Comparison of ENCODE assay signal across 32 cellular contexts in genomic region chr6:63567966-63568365, GRCh38.
"Had no signal": no experiment of that assay in that cellular context is flagged by ENCODE, and none has a peak within 500 bp of the region (broad histone marks: within the 10 kb centered on the region; RNA-seq: fewer than 3 reads in every experiment).

No MANE protein-coding gene starts in this region.

- FAIRE-seq: astrocyte, endometrium, frontal cortex, pancreas, TTC549 had no signal

- H3K36me3 Mint-ChIP-seq: activated naive CD8-positive, alpha-beta T cell treated with anti-CD3 and anti-CD28 coated beads, Interleukin-2, amount 10 ng/mL, durations not matched to agents 7 days and 5 days had no signal

- H3K4me1 ChIP-seq: right atrium auricular region, testis, vagina had no signal

- H3K4me3 ChIP-seq: lower lobe of right lung, pancreas, psoas muscle, right atrium auricular region, testis, vagina had no signal

- H3K9me3 Mint-ChIP-seq: activated naive CD4-positive, alpha-beta T cell treated with anti-CD3 and anti-CD28 coated beads, Interleukin-2, amount 10 ng/mL, durations not matched to agents 7 days and 5 days; activated naive CD8-positive, alpha-beta T cell treated with anti-CD3 and anti-CD28 coated beads, Interleukin-2, amount 10 ng/mL, durations not matched to agents 7 days and 5 days; activated T-helper 1 cell treated with anti-CD3 and anti-CD28 coated beads, Interleukin-12 subunit alpha, Interleukin-12 subunit beta, Interleukin-2, Interleukin-4 antibody, amounts not matched to agents 30 ng/mL and 10 ng/mL and 1 ng/mL, durations not matched to agents 14 hours and 24 hours and 36 hours; naive thymus-derived CD8-positive, alpha-beta T cell; neural crest cell; T-helper 1 cell treated with Interleukin-12 subunit alpha and Interleukin-12 subunit beta and Interleukin-4 antibody, amounts not matched to agents 30 μg/mL and 1 μg/mL, for 36 hours had no signal

- H3K4me3 Mint-ChIP-seq: activated naive CD4-positive, alpha-beta T cell treated with anti-CD3 and anti-CD28 coated beads, Interleukin-2, amount 10 ng/mL, durations not matched to agents 7 days and 5 days; activated naive CD8-positive, alpha-beta T cell treated with anti-CD3 and anti-CD28 coated beads, Interleukin-2, amount 10 ng/mL, durations not matched to agents 7 days and 5 days; activated T-helper 1 cell treated with anti-CD3 and anti-CD28 coated beads, Interleukin-12 subunit alpha, Interleukin-12 subunit beta, Interleukin-2, Interleukin-4 antibody, amounts not matched to agents 30 ng/mL and 10 ng/mL and 1 ng/mL, durations not matched to agents 14 hours and 24 hours and 36 hours; naive thymus-derived CD8-positive, alpha-beta T cell; neural crest cell; T-helper 1 cell treated with Interleukin-12 subunit alpha and Interleukin-12 subunit beta and Interleukin-4 antibody, amounts not matched to agents 30 μg/mL and 1 μg/mL, for 36 hours had no signal

- DNase-seq: activated CD4-positive, alpha-beta T cell treated with anti-CD3 and anti-CD28 coated beads for 4 hours; activated CD4-positive, alpha-beta T cell treated with anti-CD3 and anti-CD28 coated beads, Interleukin-2, amount 50 U/mL, for 48 hours; activated CD8-positive, alpha-beta memory T cell treated with anti-CD3 and anti-CD28 coated beads for 24 hours; activated effector memory CD4-positive, alpha-beta T cell treated with anti-CD3 and anti-CD28 coated beads, Interleukin-2, amount 50 U/mL, for 16 hours; activated naive CD4-positive, alpha-beta T cell treated with anti-CD3 and anti-CD28 coated beads, Interleukin-2, amount 10 ng/mL, durations not matched to agents 7 days and 5 days; activated naive CD8-positive, alpha-beta T cell treated with anti-CD3 and anti-CD28 coated beads, Interleukin-2, amount 10 ng/mL, durations not matched to agents 7 days and 5 days; activated T-cell treated with anti-CD3 and anti-CD28 coated beads, Interleukin-2, amount 50 U/mL, for 1 hour; amniotic stem cell; caudate nucleus; islet precursor cell; left colon; lower lobe of right lung; mesenchymal stem cell; naive thymus-derived CD8-positive, alpha-beta T cell; nucleus accumbens; pancreas; psoas muscle; stimulated activated CD4-positive, alpha-beta T cell treated with anti-CD3 and anti-CD28 coated beads, Interleukin-2, amount 100 ng/mL, for 48 hours; stimulated activated naive CD4-positive, alpha-beta T cell treated with Interleukin-2 at 50 U/mL for 16 hours; T-helper 9 cell; testis; trophoblast cell had no signal

- H3K27me3 ChIP-seq: pancreas, right atrium auricular region, testis, vagina had no signal

- H3K9me3 ChIP-seq: lower lobe of right lung, pancreas, psoas muscle, right atrium auricular region, testis, vagina had no signal

- H3K27me3 Mint-ChIP-seq: activated naive CD8-positive, alpha-beta T cell treated with anti-CD3 and anti-CD28 coated beads, Interleukin-2, amount 10 ng/mL, durations not matched to agents 7 days and 5 days had no signal

- H3K27ac Mint-ChIP-seq: activated naive CD4-positive, alpha-beta T cell treated with anti-CD3 and anti-CD28 coated beads, Interleukin-2, amount 10 ng/mL, durations not matched to agents 7 days and 5 days; activated naive CD8-positive, alpha-beta T cell treated with anti-CD3 and anti-CD28 coated beads, Interleukin-2, amount 10 ng/mL, durations not matched to agents 7 days and 5 days; activated T-helper 1 cell treated with anti-CD3 and anti-CD28 coated beads, Interleukin-12 subunit alpha, Interleukin-12 subunit beta, Interleukin-2, Interleukin-4 antibody, amounts not matched to agents 30 ng/mL and 10 ng/mL and 1 ng/mL, durations not matched to agents 14 hours and 24 hours and 36 hours; naive thymus-derived CD8-positive, alpha-beta T cell; T-helper 1 cell treated with Interleukin-12 subunit alpha and Interleukin-12 subunit beta and Interleukin-4 antibody, amounts not matched to agents 30 μg/mL and 1 μg/mL, for 36 hours had no signal

- H3K36me3 ChIP-seq: lower lobe of right lung, pancreas, right atrium auricular region, vagina had no signal

- ATAC-seq: left colon; naive thymus-derived CD8-positive, alpha-beta T cell; pancreas; psoas muscle had no signal

- H3K27ac ChIP-seq: lower lobe of right lung, psoas muscle, right atrium auricular region, vagina, VCaP had no signal
